In genomic region chr4:58514299-58514698, GRCh38 we compare ENCODE assay signal across 1 cellular context.
TF ChIP-seq lines count a peak whose summit lies in the region.

No MANE protein-coding gene starts in this region.

TF ChIP-seq in IMR-90, 13 proteins besides CTCF, POLR2A, EP300 and RAD21 (continued from another document):
- no peak for TF ChIP-seq USF2 (IDR thresholded peaks at IDR 0.05; ENCODE audit: low read depth, low read length)
- TF ChIP-seq NFE2L2 (IDR thresholded peaks at IDR 0.05; ENCODE audit: low read depth, low read length), result no peak
- TF ChIP-seq ELK1 (IDR thresholded peaks at IDR 0.05; ENCODE audit: borderline replicate concordance, low read depth, low read length), result no peak
